In the genomic region with DNA sequence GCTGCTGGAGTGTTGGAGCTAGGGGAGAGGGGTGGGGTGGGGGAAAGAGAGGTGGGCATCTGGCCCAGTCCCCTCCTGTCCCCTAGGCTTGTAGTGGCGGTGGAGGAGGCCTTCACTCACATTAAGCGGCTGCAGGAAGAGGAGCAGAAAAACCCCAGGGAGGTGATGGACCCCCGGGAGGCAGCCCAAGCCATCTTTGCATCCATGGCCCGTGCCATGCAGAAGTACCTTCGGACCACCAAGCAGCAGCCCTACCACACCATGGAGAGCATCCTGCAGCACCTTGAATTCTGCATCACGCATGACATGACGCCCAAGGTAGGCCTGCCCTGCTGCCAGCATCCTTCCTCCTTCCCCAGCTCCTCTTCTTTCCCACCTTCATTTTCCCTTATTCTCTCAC, we compare ENCODE assay signal across 24 cellular contexts. TPM values are rescaled to one million over a fixed set of nuclear protein-coding genes. Genes with fewer than 3 reads are reported as not detected.
DNase-seq lines count a peak whose midpoint lies in the region; ATAC-seq and TF ChIP-seq lines count a peak whose summit lies in the region.
"Had no signal": no experiment of that assay in that cellular context is flagged by ENCODE, and none has a peak within 500 bp of the region (broad histone marks: within the 10 kb centered on the region; RNA-seq: fewer than 3 reads in every experiment).

No MANE protein-coding gene starts in this region.

- H3K27ac ChIP-seq in esophagus muscularis mucosa (replicated peaks in 1 of 4): no peak overlapping the region
- H3K27ac ChIP-seq: A549; BLaER1 treated with 17β-estradiol and CSF1 and Interleukin-3, amounts not matched to agents 10 nM and 100 nM had no signal

- H3K27ac Mint-ChIP-seq in activated naive CD4-positive, alpha-beta T cell treated with anti-CD3 and anti-CD28 coated beads, Interleukin-2, amount 50 U/mL, for 24 hours: peak overlapping the region; percentile 48
- no peak overlapping the region for H3K27ac Mint-ChIP-seq in activated CD8-positive, alpha-beta memory T cell treated with anti-CD3 and anti-CD28 coated beads, Interleukin-2, amount 10 ng/mL, durations not matched to agents 7 days and 5 days
- H3K27ac Mint-ChIP-seq: CD14-positive monocyte; CD4-positive, alpha-beta T cell had no signal

- intact Hi-C loops in esophagus muscularis mucosa (cut with DNase I): no loop called here

- H3K4me1 Mint-ChIP-seq in activated naive CD4-positive, alpha-beta T cell treated with anti-CD3 and anti-CD28 coated beads, Interleukin-2, amount 50 U/mL, for 24 hours: peaks cover 32% of the 10 kb centered on the region
- H3K4me1 Mint-ChIP-seq in activated CD8-positive, alpha-beta memory T cell treated with anti-CD3 and anti-CD28 coated beads, Interleukin-2, amount 10 ng/mL, durations not matched to agents 7 days and 5 days: peaks cover 14% of the 10 kb centered on the region

- peaks cover 0 to 4% (median 0%) of the 10 kb centered on the region in 4 donors for H3K4me1 ChIP-seq in esophagus muscularis mucosa
- H3K4me1 ChIP-seq: A549 had no signal

- peaks cover 0 to 79% (median 36%) of the 10 kb centered on the region in 4 donors for H3K36me3 ChIP-seq in esophagus muscularis mucosa
- H3K36me3 ChIP-seq: BE2C had no signal

- H3K27me3 ChIP-seq in esophagus muscularis mucosa: no peaks in the 10 kb centered on the region
- H3K27me3 ChIP-seq: BE2C; BLaER1 treated with 17β-estradiol and CSF1 and Interleukin-3, amounts not matched to agents 10 nM and 100 nM had no signal

- H3K9me3 Mint-ChIP-seq in activated naive CD4-positive, alpha-beta T cell treated with anti-CD3 and anti-CD28 coated beads, Interleukin-2, amount 50 U/mL, for 24 hours: no peaks in the 10 kb centered on the region
- no peaks in the 10 kb centered on the region for H3K9me3 Mint-ChIP-seq in activated CD8-positive, alpha-beta memory T cell treated with anti-CD3 and anti-CD28 coated beads, Interleukin-2, amount 10 ng/mL, durations not matched to agents 7 days and 5 days (ENCODE audit: low read depth)
- H3K9me3 Mint-ChIP-seq: CD14-positive monocyte; CD4-positive, alpha-beta T cell; CD8-positive, alpha-beta memory T cell had no signal

- no peaks in the 10 kb centered on the region for H3K9me3 ChIP-seq in esophagus muscularis mucosa
- H3K9me3 ChIP-seq: A549; BE2C; BLaER1 treated with 17β-estradiol and CSF1 and Interleukin-3, amounts not matched to agents 10 nM and 100 nM had no signal

- no peak overlapping the region for H3K4me3 ChIP-seq in esophagus muscularis mucosa
- H3K4me3 ChIP-seq: A549; BLaER1 treated with 17β-estradiol and CSF1 and Interleukin-3, amounts not matched to agents 10 nM and 100 nM; GM12878 had no signal

- H3K27me3 Mint-ChIP-seq in activated naive CD4-positive, alpha-beta T cell treated with anti-CD3 and anti-CD28 coated beads, Interleukin-2, amount 50 U/mL, for 24 hours: no peaks in the 10 kb centered on the region
- H3K27me3 Mint-ChIP-seq in activated CD8-positive, alpha-beta memory T cell treated with anti-CD3 and anti-CD28 coated beads, Interleukin-2, amount 10 ng/mL, durations not matched to agents 7 days and 5 days: peaks cover 6% of the 10 kb centered on the region
- H3K27me3 Mint-ChIP-seq: CD4-positive, alpha-beta T cell had no signal

- no peak for TF ChIP-seq EP300 in esophagus muscularis mucosa (IDR thresholded peaks at IDR 0.05)

- CTCF ChIA-PET in activated CD8-positive, alpha-beta memory T cell treated with anti-CD3 and anti-CD28 coated beads, Interleukin-2, amount 10 ng/mL, durations not matched to agents 7 days and 5 days (lab: Charles Lee): no interaction called here

- TF ChIP-seq POLR2A in esophagus muscularis mucosa (IDR thresholded peaks at IDR 0.05; ENCODE audit: low read depth): no peak

- H3K36me3 Mint-ChIP-seq in activated naive CD4-positive, alpha-beta T cell treated with anti-CD3 and anti-CD28 coated beads, Interleukin-2, amount 50 U/mL, for 24 hours: no peaks in the 10 kb centered on the region
- no peaks in the 10 kb centered on the region for H3K36me3 Mint-ChIP-seq in activated CD8-positive, alpha-beta memory T cell treated with anti-CD3 and anti-CD28 coated beads, Interleukin-2, amount 10 ng/mL, durations not matched to agents 7 days and 5 days
- H3K36me3 Mint-ChIP-seq: CD14-positive monocyte; CD8-positive, alpha-beta memory T cell had no signal

- 89% methylated on average over 7 of the region's 7 CpGs for whole genome bisulfite sequencing in esophagus muscularis mucosa

- ATAC-seq in activated CD8-positive, alpha-beta memory T cell treated with anti-CD3 and anti-CD28 coated beads, Interleukin-2, amount 10 ng/mL, durations not matched to agents 7 days and 5 days: no peak
- ATAC-seq in HG02973 (IDR thresholded peaks at IDR 0.05; ENCODE audit: unreplicated experiment): no peak
- ATAC-seq: A549, GM12878, HCT116 had no signal

- TF ChIP-seq CTCF in esophagus muscularis mucosa (IDR thresholded peaks at IDR 0.05): no peak

- no peak overlapping the region for H3K4me3 Mint-ChIP-seq in activated naive CD4-positive, alpha-beta T cell treated with anti-CD3 and anti-CD28 coated beads, Interleukin-2, amount 50 U/mL, for 24 hours
- H3K4me3 Mint-ChIP-seq in activated CD8-positive, alpha-beta memory T cell treated with anti-CD3 and anti-CD28 coated beads, Interleukin-2, amount 10 ng/mL, durations not matched to agents 7 days and 5 days: no peak overlapping the region
- H3K4me3 Mint-ChIP-seq: CD14-positive monocyte; CD4-positive, alpha-beta T cell; CD8-positive, alpha-beta memory T cell had no signal

- DNase-seq in activated naive CD4-positive, alpha-beta T cell treated with Interleukin-2 at 50 U/mL for 16 hours: no peak
- peak; percentile 35 for DNase-seq in activated CD8-positive, alpha-beta memory T cell treated with anti-CD3 and anti-CD28 coated beads, Interleukin-2, amount 10 ng/mL, durations not matched to agents 7 days and 5 days
- DNase-seq in esophagus muscularis mucosa (ENCODE audit: extremely low spot score): peak; percentile 60
- peak; percentile 6 for DNase-seq in stimulated activated CD8-positive, alpha-beta memory T cell treated with anti-CD3 and anti-CD28 coated beads, Interleukin-4, amount 100 ng/mL, for 48 hours
- no peak for DNase-seq in NCI-H2081 (lab: John Stamatoyannopoulos, UW)
- DNase-seq: 8988T; ACHN; AML-193; BE2C; CD4-positive, alpha-beta T cell; CD8-positive, alpha-beta memory T cell; DMS 273 treated with DMSO at 0.1 percent for 48 hours; DMS79; EL; GDM1; GOT3; H7 had no signal

RNA-seq across cellular contexts. Expression of a gene that starts 23.6 kb away (rescaled TPM):
- total RNA-seq in activated CD8-positive, alpha-beta memory T cell treated with anti-CD3 and anti-CD28 coated beads, Interleukin-2, amount 10 ng/mL, durations not matched to agents 7 days and 5 days: not detected
- 1 to 10 TPM; 1.2 to 5.8 (median 3.7) TPM for total RNA-seq in esophagus muscularis mucosa
- total RNA-seq: CD4-positive, alpha-beta T cell had no signal

RNA-seq across cellular contexts. Expression of a gene that starts 57.1 kb away (rescaled TPM):
- total RNA-seq in activated CD8-positive, alpha-beta memory T cell treated with anti-CD3 and anti-CD28 coated beads, Interleukin-2, amount 10 ng/mL, durations not matched to agents 7 days and 5 days: under 1 TPM; 0.35 to 0.44 TPM
- not detected for total RNA-seq in esophagus muscularis mucosa

Comparison
In these comparisons a context has a peak if more than half of its experiments do, and no peak if none do; other contexts are left out.
1. DNase-seq: peak in activated CD8-positive, alpha-beta memory T cell treated with anti-CD3 and anti-CD28 coated beads, Interleukin-2, amount 10 ng/mL, durations not matched to agents 7 days and 5 days (single experiment), esophagus muscularis mucosa (single experiment) and stimulated activated CD8-positive, alpha-beta memory T cell treated with anti-CD3 and anti-CD28 coated beads, Interleukin-4, amount 100 ng/mL, for 48 hours (single experiment); none in activated naive CD4-positive, alpha-beta T cell treated with Interleukin-2 at 50 U/mL for 16 hours (single experiment) and NCI-H2081 (0 of 2).